In genomic region chr15:57130956-57131355, GRCh38 we compare ENCODE assay signal across 16 cellular contexts.
DNase-seq lines count a peak whose midpoint lies in the region; ATAC-seq and TF ChIP-seq lines count a peak whose summit lies in the region.
"Had no signal": no experiment of that assay in that cellular context is flagged by ENCODE, and none has a peak within 500 bp of the region (broad histone marks: within the 10 kb centered on the region; RNA-seq: fewer than 3 reads in every experiment).

No MANE protein-coding gene starts in this region.

- peaks cover 9% of the 10 kb centered on the region for H4K20me1 ChIP-seq in Loucy (ENCODE audit: insufficient read depth, low read length, poor library complexity, severe bottlenecking)

- TF ChIP-seq CTCF in Loucy (conservative IDR thresholded peaks at IDR 0.05; ENCODE audit: low read length) (no peak), lower leg skin (IDR thresholded peaks at IDR 0.05) (no peak)

- DNase-seq in activated T-cell treated with anti-CD3 and anti-CD28 coated beads, Interleukin-2, amount 50 U/mL, for 24 hours = no peak
- DNase-seq in activated T-cell treated with anti-CD3 and anti-CD28 coated beads for 4 hours (no peak), lower leg skin (ENCODE audit: low spot score in 2 of 2) (no peak), SW 1271 (lab: John Stamatoyannopoulos, UW) (no peak), NCI-H345 treated with DMSO at 0.1 percent for 48 hours (lab: John Stamatoyannopoulos, UW; ENCODE audit: unreplicated experiment) (no peak)
- no peak for DNase-seq in central memory CD8-positive, alpha-beta T cell (ENCODE audit: low spot score in 2 of 2)
- no peak for DNase-seq in activated naive CD4-positive, alpha-beta T cell treated with Interleukin-2 at 50 U/mL for 16 hours
- DNase-seq: GDM1, HFFc6, IMR-90, NCI-H1436, NCI-H2029, NCI-H2171 treated with DMSO at 0.1 percent for 48 hours, NCI-H748 treated with DMSO at 0.1 percent for 48 hours, SJCRH30 had no signal

- 91 to 95% methylated on average over 4 of the region's 4 CpGs for WGBS in lower leg skin, 2 donors

- no peak overlapping the region for H2AFZ ChIP-seq in Loucy (ENCODE audit: low read length)

- intact Hi-C loops in lower leg skin (cut with DNase I; ENCODE audit: low total_unique reads) = no loop called here

- H3K79me2 ChIP-seq in Loucy (ENCODE audit: insufficient read depth, low read length) = peaks cover 8% of the 10 kb centered on the region

- H3K9me3 Mint-ChIP-seq in activated T-cell treated with anti-CD3 and anti-CD28 coated beads, Interleukin-2, amount 50 U/mL, for 24 hours = no peaks in the 10 kb centered on the region
- no peaks in the 10 kb centered on the region for H3K9me3 Mint-ChIP-seq in central memory CD8-positive, alpha-beta T cell
- H3K9me3 Mint-ChIP-seq: HFFc6 had no signal

- no peaks in the 10 kb centered on the region for H3K27me3 ChIP-seq in Loucy (ENCODE audit: insufficient read depth, low read length, poor library complexity, severe bottlenecking)
- H3K27me3 ChIP-seq: SJCRH30 had no signal

- H3K9ac ChIP-seq in Loucy (ENCODE audit: low read depth, low read length, poor library complexity, severe bottlenecking) = no peak overlapping the region

- no peaks in the 10 kb centered on the region for H3K9me3 ChIP-seq in Loucy (ENCODE audit: insufficient read depth, low read depth, low read length)
- H3K9me3 ChIP-seq: SJCRH30 had no signal

- H3K4me1 ChIP-seq in Loucy (ENCODE audit: insufficient read depth, low read length, poor library complexity, severe bottlenecking) = peaks cover 38% of the 10 kb centered on the region

- no peaks in the 10 kb centered on the region for H3K27me3 Mint-ChIP-seq in activated T-cell treated with anti-CD3 and anti-CD28 coated beads, Interleukin-2, amount 50 U/mL, for 24 hours
- H3K27me3 Mint-ChIP-seq in central memory CD8-positive, alpha-beta T cell = no peaks in the 10 kb centered on the region

- peak overlapping the region; percentile 16 for H3K4me2 ChIP-seq in Loucy (ENCODE audit: low read depth, low read length, poor library complexity, severe bottlenecking)

- no peak overlapping the region for H3K4me3 Mint-ChIP-seq in activated T-cell treated with anti-CD3 and anti-CD28 coated beads, Interleukin-2, amount 50 U/mL, for 24 hours
- H3K4me3 Mint-ChIP-seq in central memory CD8-positive, alpha-beta T cell = no peak overlapping the region
- H3K4me3 Mint-ChIP-seq: HFFc6 had no signal

- peak overlapping the region; percentile 59 for H3K27ac Mint-ChIP-seq in activated T-cell treated with anti-CD3 and anti-CD28 coated beads, Interleukin-2, amount 50 U/mL, for 24 hours
- peak overlapping the region; percentile 74 for H3K27ac Mint-ChIP-seq in central memory CD8-positive, alpha-beta T cell (ENCODE audit: low read depth)
- H3K27ac Mint-ChIP-seq: HFFc6 had no signal

- TF ChIP-seq POLR2A in lower leg skin (IDR thresholded peaks at IDR 0.05) = no peak

- no peaks in the 10 kb centered on the region for H3F3A ChIP-seq in Loucy (ENCODE audit: low read depth)

- H3K36me3 Mint-ChIP-seq in activated T-cell treated with anti-CD3 and anti-CD28 coated beads, Interleukin-2, amount 50 U/mL, for 24 hours (ENCODE audit: low read depth) = peaks cover 38% of the 10 kb centered on the region
- H3K36me3 Mint-ChIP-seq in central memory CD8-positive, alpha-beta T cell (ENCODE audit: insufficient read depth) = peaks cover 5% of the 10 kb centered on the region

- H3K36me3 ChIP-seq in Loucy (ENCODE audit: insufficient read depth, low read length) = peaks cover 12% of the 10 kb centered on the region; the same call in 1 of the 2 replicates
- H3K36me3 ChIP-seq: SJCRH30 had no signal

- ATAC-seq in central memory CD8-positive, alpha-beta T cell (replicated peaks; ENCODE audit: extremely low read depth, poor library complexity, severe bottlenecking) = peak; percentile 32

- H3K4me3 ChIP-seq in Loucy (ENCODE audit: low read length, poor library complexity, severe bottlenecking) = no peak overlapping the region
- H3K4me3 ChIP-seq in lower leg skin (ENCODE audit: low read depth, poor library complexity, severe bottlenecking) = no peak overlapping the region
- H3K4me3 ChIP-seq: SJCRH30 had no signal

- peaks cover 62% of the 10 kb centered on the region for H3K4me1 Mint-ChIP-seq in activated T-cell treated with anti-CD3 and anti-CD28 coated beads, Interleukin-2, amount 50 U/mL, for 24 hours (ENCODE audit: low read depth)
- H3K4me1 Mint-ChIP-seq in central memory CD8-positive, alpha-beta T cell = peaks cover 32% of the 10 kb centered on the region

- no peaks in the 10 kb centered on the region for H3K9me2 ChIP-seq in Loucy (replicated peaks; ENCODE audit: low read depth, low read length)
